In the genomic region with DNA sequence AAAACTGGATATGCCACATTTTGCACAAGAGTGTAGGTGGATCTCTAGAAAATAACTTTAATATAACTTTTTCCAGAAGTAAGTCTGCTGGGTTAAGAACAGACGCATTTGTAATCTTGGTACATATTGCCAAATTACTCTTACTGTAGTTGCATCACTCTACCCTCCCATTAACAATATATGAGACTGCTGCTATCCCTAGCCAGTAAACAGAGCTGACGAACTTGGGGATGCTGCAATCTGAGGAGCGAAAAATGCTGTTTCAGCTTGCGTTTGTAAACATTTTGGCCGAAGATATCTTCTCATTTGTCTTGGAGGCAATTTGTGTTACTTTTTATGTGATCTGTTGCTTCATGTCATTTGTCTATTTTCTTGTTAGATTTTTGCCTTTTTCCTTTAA, we compare ENCODE assay signal across 1 cellular context.
TF ChIP-seq lines count a peak whose summit lies in the region.

No MANE protein-coding gene starts in this region.

TF ChIP-seq in WTC11, 78 proteins besides CTCF, POLR2A, EP300 and RAD21 (continued from another document):
- TF ChIP-seq, protein P1, sequence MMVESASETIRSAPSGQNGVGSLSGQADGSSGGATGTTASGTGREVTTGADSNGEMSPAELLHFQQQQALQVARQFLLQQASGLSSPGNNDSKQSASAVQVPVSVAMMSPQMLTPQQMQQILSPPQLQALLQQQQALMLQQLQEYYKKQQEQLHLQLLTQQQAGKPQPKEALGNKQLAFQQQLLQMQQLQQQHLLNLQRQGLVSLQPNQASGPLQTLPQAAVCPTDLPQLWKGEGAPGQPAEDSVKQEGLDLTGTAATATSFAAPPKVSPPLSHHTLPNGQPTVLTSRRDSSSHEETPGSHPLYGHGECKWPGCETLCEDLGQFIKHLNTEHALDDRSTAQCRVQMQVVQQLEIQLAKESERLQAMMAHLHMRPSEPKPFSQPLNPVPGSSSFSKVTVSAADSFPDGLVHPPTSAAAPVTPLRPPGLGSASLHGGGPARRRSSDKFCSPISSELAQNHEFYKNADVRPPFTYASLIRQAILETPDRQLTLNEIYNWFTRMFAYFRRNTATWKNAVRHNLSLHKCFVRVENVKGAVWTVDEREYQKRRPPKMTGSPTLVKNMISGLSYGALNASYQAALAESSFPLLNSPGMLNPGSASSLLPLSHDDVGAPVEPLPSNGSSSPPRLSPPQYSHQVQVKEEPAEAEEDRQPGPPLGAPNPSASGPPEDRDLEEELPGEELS (CRISPR knock-in tag; IDR thresholded peaks at IDR 0.05): no peak
- TF ChIP-seq, protein P2, sequence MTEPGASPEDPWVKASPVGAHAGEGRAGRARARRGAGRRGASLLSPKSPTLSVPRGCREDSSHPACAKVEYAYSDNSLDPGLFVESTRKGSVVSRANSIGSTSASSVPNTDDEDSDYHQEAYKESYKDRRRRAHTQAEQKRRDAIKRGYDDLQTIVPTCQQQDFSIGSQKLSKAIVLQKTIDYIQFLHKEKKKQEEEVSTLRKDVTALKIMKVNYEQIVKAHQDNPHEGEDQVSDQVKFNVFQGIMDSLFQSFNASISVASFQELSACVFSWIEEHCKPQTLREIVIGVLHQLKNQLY (CRISPR knock-in tag; IDR thresholded peaks at IDR 0.05): no peak
- no peak for TF ChIP-seq OVOL2 (CRISPR knock-in tag; IDR thresholded peaks at IDR 0.05; ENCODE audit: borderline replicate concordance)
- no peak for TF ChIP-seq IRF2 (CRISPR knock-in tag; IDR thresholded peaks at IDR 0.05; ENCODE audit: borderline replicate concordance, low read depth)
- TF ChIP-seq CBFB (CRISPR knock-in tag; IDR thresholded peaks at IDR 0.05; ENCODE audit: low read depth): no peak
- TF ChIP-seq HMGA2 (CRISPR knock-in tag; IDR thresholded peaks at IDR 0.05): no peak
